8 cellular contexts compared by ENCODE assay signal in the genomic region with DNA sequence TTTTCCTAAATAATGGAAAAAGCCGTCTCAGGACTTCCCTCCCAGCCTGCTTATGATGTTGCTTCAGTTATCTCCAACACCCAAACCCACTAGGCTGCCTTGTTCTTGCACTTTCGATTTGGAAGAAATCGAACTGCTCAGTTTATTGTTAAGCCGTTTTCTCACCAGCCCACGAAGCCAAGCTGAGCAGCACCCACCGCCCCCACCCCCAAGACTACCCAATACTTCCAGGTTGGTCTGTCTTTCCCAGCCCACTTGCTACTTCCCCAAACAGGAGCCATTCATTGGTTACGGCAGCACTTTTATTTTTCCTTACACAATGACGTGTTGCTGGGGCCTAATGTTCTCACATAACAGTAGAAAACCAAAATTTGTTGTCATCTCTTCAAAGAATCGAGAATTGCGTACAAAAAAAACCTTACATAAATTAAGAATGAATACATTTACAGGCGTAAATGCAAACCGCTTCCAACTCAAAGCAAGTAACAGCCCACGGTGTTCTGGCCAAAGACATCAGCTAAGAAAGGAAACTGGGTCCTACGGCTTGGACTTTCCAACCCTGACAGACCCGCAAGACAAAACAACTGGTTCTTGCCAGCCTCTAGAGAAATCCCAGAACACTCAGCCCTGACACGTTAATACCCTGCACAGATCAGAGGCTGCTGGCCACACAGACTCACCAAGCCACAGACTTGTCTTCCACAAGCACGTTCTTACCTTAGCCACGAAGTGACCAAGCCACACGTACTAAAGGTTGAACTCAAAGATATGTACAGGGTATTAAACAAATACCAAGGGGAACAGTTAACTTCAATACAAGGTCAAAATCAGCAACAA. TPM values are rescaled to one million over a fixed set of nuclear protein-coding genes. Genes with fewer than 3 reads are reported as not detected.
DNase-seq lines count a peak whose midpoint lies in the region; TF ChIP-seq lines count a peak whose summit lies in the region.

No MANE protein-coding gene starts in this region.

- H3K4me2 ChIP-seq in parathyroid adenoma (ENCODE audit: low read length) = peak overlapping the region; percentile 93

- peak; percentile 67 for DNase-seq in DMS53 (lab: John Stamatoyannopoulos, UW)
- DNase-seq in DMS53 treated with DMSO at 0.1 percent for 48 hours (lab: John Stamatoyannopoulos, UW; ENCODE audit: unreplicated experiment) = no peak
- DNase-seq in WERI-Rb-1 = peak; percentile 25
- DNase-seq in NCI-H2171 treated with DMSO at 0.1 percent for 48 hours (lab: John Stamatoyannopoulos, UW) = no peak
- no peak for DNase-seq in NAMALWA (ENCODE audit: low spot score)
- no peak for DNase-seq in DMS153 treated with DMSO at 0.1 percent for 48 hours (lab: John Stamatoyannopoulos, UW; ENCODE audit: unreplicated experiment)

- H3K27ac ChIP-seq in WERI-Rb-1 = 0 out of 2 replicates have a peak overlapping the region, but pooled peaks have one; percentile 1
- H3K27ac ChIP-seq in esophagus (ENCODE audit: low read depth in 2 of 2, low read length in 1 of 2) = peak overlapping the region; percentile 97 to 100
- no peak overlapping the region for H3K27ac ChIP-seq in parathyroid adenoma

- H3K4me1 ChIP-seq in esophagus (ENCODE audit: control insufficient read depth in 2 of 2, insufficient read depth in 2 of 2, low read length in 1 of 2) (no peaks in the 10 kb centered on the region), parathyroid adenoma (peaks cover 9% of the 10 kb centered on the region)

- H3K4me3 ChIP-seq in WERI-Rb-1 (ENCODE audit: low read depth, low read length) = peak overlapping the region; percentile 60
- H3K4me3 ChIP-seq in esophagus (ENCODE audit: low read depth in 1 of 2, low read length in 2 of 2) = peak overlapping the region; percentile 77 to 80
- H3K4me3 ChIP-seq in parathyroid adenoma (ENCODE audit: low read depth, low read length) = peak overlapping the region; percentile 93

- WGBS in esophagus, 2 donors = 5 to 8% methylated on average over 19 of the region's 19 CpGs

- no peak overlapping the region for H3K9ac ChIP-seq in parathyroid adenoma

- H3K79me2 ChIP-seq in parathyroid adenoma = peaks cover 11% of the 10 kb centered on the region

- H3K36me3 ChIP-seq in WERI-Rb-1 (peaks cover 45% of the 10 kb centered on the region), esophagus (ENCODE audit: control insufficient read depth in 2 of 2, insufficient read depth in 2 of 2, low read length in 1 of 2) (peaks cover 9 to 29% of the 10 kb centered on the region in 2 donors), parathyroid adenoma (ENCODE audit: control insufficient read depth, insufficient read depth, low read length) (no peaks in the 10 kb centered on the region)

- H3K27me3 ChIP-seq in WERI-Rb-1 (ENCODE audit: insufficient read depth, low read depth, severe bottlenecking) (no peaks in the 10 kb centered on the region), esophagus (ENCODE audit: control insufficient read depth in 1 of 2, insufficient read depth in 2 of 2, low read length in 2 of 2) (no peaks in the 10 kb centered on the region), parathyroid adenoma (ENCODE audit: control insufficient read depth, insufficient read depth, low read length) (no peaks in the 10 kb centered on the region)

- no peak overlapping the region for H2AFZ ChIP-seq in parathyroid adenoma

- TF ChIP-seq CTCF in WERI-Rb-1 (IDR thresholded peaks at IDR 0.05; ENCODE audit: low read depth, low read length) (no peak), parathyroid adenoma (IDR thresholded peaks at IDR 0.05) (no peak)

- H3K9me3 ChIP-seq in WERI-Rb-1 (ENCODE audit: severe bottlenecking) (peaks cover 2% of the 10 kb centered on the region), esophagus (ENCODE audit: control insufficient read depth in 2 of 2, insufficient read depth in 1 of 2, low read depth in 1 of 2, low read length in 1 of 2) (no peaks in the 10 kb centered on the region), parathyroid adenoma (ENCODE audit: control insufficient read depth, low read length) (no peaks in the 10 kb centered on the region)

RNA-seq across cellular contexts. Expression of a gene that starts 2.7 kb away (rescaled TPM):
- polyA plus RNA-seq in esophagus = 1,000 to 10,000 TPM; 1,763 to 5,708 TPM

RNA-seq across cellular contexts. Expression of a gene that starts 18.3 kb away (rescaled TPM):
- polyA plus RNA-seq in esophagus = 1 to 10 TPM in 1 of 2 donors, under 1 TPM in 1; 0.54 to 2.0 TPM

RNA-seq across cellular contexts. Expression of a gene that starts 42.2 kb away (rescaled TPM):
- 10 to 100 TPM; 17.3 to 27.1 TPM for polyA plus RNA-seq in esophagus

Comparison
In these comparisons a context has a peak if more than half of its experiments do, and no peak if none do; other contexts are left out.
1. DNase-seq: peak in DMS53 (single experiment) and WERI-Rb-1 (single experiment); none in DMS53 treated with DMSO at 0.1 percent for 48 hours (single experiment), NCI-H2171 treated with DMSO at 0.1 percent for 48 hours (single experiment), NAMALWA (single experiment) and DMS153 treated with DMSO at 0.1 percent for 48 hours (single experiment).
2. Peak in every context shown above with its lines, with median percentiles within 50 percentile points of each other: H3K4me3 ChIP-seq.